In genomic region chr7:128888039-128888755, GRCh38 we compare ENCODE assay signal across 1 cellular context.
A peak's percentile ranks its signal among the peaks of the same experiment; 100 is the strongest.
TF ChIP-seq lines count a peak whose summit lies in the region.

No MANE protein-coding gene starts in this region.

TF ChIP-seq in HepG2, 621 proteins besides CTCF, POLR2A, EP300 and RAD21:
- TF ChIP-seq ZMYM4 (CRISPR knock-in tag; IDR thresholded peaks at IDR 0.05), result no peak
- TF ChIP-seq ZNF646 (CRISPR knock-in tag; IDR thresholded peaks at IDR 0.05), result peak; percentile 84
